Comparison of ENCODE assay signal across 8 cellular contexts in genomic region chr16:58196898-58197313, GRCh38. TPM values are rescaled to one million over a fixed set of nuclear protein-coding genes. Genes with fewer than 3 reads are reported as not detected.
DNase-seq lines count a peak whose midpoint lies in the region; ATAC-seq, FAIRE-seq and TF ChIP-seq lines count a peak whose summit lies in the region.

No MANE protein-coding gene starts in this region.

- intact Hi-C loops in K562 (cut with micrococcal nuclease), result loop anchor here (5.0 to 10.0 kb wide), 2 partner anchors 110 to 172 kb away; partner anchors contain the start of gene MMP15
- intact Hi-C loops in left colon (cut with DNase I, micrococcal nuclease), result loop anchor here in 1 of 2 donors (10.0 kb wide), 2 partner anchors 62 to 172 kb away; partner anchors contain the start of gene MMP15

- peak overlapping the region; percentile 17; the same call in 1 of the 2 replicates for H2AFZ ChIP-seq in K562 (ENCODE audit: low read depth, low read length)

- H3K27me3 ChIP-seq in BLaER1 (no peaks in the 10 kb centered on the region), HUES6 (ENCODE audit: control insufficient read depth, insufficient read depth, low read length) (0 out of 2 replicates have a peak, but pooled peaks cover 4% of the 10 kb centered on the region), K562 (ENCODE audit: control insufficient read depth in 2 of 2, insufficient read depth in 2 of 2, low read length in 2 of 2) (no peaks in the 10 kb centered on the region; a peak in 1 of 5 replicates), thoracic aorta (replicated peaks; ENCODE audit: insufficient read depth) (no peaks in the 10 kb centered on the region)

- POLR2A ChIA-PET in K562 (lab: Yijun Ruan, JAX), result interaction anchor here (1.0 kb wide), 1 partner anchor 67 kb away, joined by 4 read pairs; the partner anchor contains the start of gene CFAP20

- TF ChIP-seq POLR2A in K562 (conservative IDR thresholded peaks at IDR 0.05), result no peak

- H3K9me3 ChIP-seq in BLaER1 (no peaks in the 10 kb centered on the region), HUES6 (ENCODE audit: control insufficient read depth, insufficient read depth, low read depth, low read length) (no peaks in the 10 kb centered on the region), K562 (replicated peaks; ENCODE audit: control insufficient read depth, insufficient read depth, low read depth, low read length) (no peaks in the 10 kb centered on the region), thoracic aorta (no peaks in the 10 kb centered on the region)

- H4K20me1 ChIP-seq in BLaER1 (peaks cover 54% of the 10 kb centered on the region), K562 (replicated peaks; ENCODE audit: control insufficient read depth, insufficient read depth, low read length) (no peaks in the 10 kb centered on the region)

- ATAC-seq in K562, result peak; percentile 8; the same call in 1 of the 3 replicates
- peak; percentile 9 for ATAC-seq in left colon
- no peak for ATAC-seq in thoracic aorta (ENCODE audit: insufficient number of reproducible peaks, low FRiP score, low read depth)

- TF ChIP-seq RAD21 in K562 (CRISPR knock-in tag; conservative IDR thresholded peaks at IDR 0.05 in 1 of 2, IDR thresholded peaks at IDR 0.05 in 1 of 2), result no peak

- no peak for TF ChIP-seq CTCF in K562 (IDR thresholded peaks at IDR 0.05 in 2 of 3, conservative IDR thresholded peaks at IDR 0.05 in 1 of 3; ENCODE audit: insufficient read depth in 2 of 3, low read depth in 1 of 3, low read length in 3 of 3)
- TF ChIP-seq CTCF in thoracic aorta (IDR thresholded peaks at IDR 0.05), result no peak

- no peak for FAIRE-seq in K562 (lab: Jason Lieb, UNC)

- H3K9me1 ChIP-seq in K562 (ENCODE audit: control insufficient read depth, insufficient read depth, low read length), result no peaks in the 10 kb centered on the region

- no peak for TF ChIP-seq EP300 in K562 (IDR thresholded peaks at IDR 0.05; ENCODE audit: low read length)

- CTCF ChIA-PET in K562 (lab: Yijun Ruan, JAX; ENCODE audit: low intra/inter-chr PET ratio), result interaction anchor here (0.6 kb wide), 1 partner anchor 445 kb away, joined by 3 read pairs; no protein-coding TSS in a partner anchor

- H3K27ac ChIP-seq in BLaER1, result peak overlapping the region; percentile 79
- peak overlapping the region; percentile 46; the same call in 1 of the 2 replicates for H3K27ac ChIP-seq in HUES6 (ENCODE audit: low read depth, low read length)
- peak overlapping the region; percentile 48; the same call in 2 of the 3 replicates for H3K27ac ChIP-seq in K562 (ENCODE audit: extremely low read depth, low read depth, low read length)
- H3K27ac ChIP-seq in thoracic aorta, result no peak overlapping the region

- H3K4me2 ChIP-seq in BLaER1, result peak overlapping the region; percentile 92
- H3K4me2 ChIP-seq in K562 (ENCODE audit: insufficient read depth, low read length), result peak overlapping the region; percentile 86

- in situ Hi-C loops in K562 (cut with MboI), result no loop called here

- peak overlapping the region; percentile 84 for H3K4me3 ChIP-seq in BLaER1
- peak overlapping the region; percentile 99 for H3K4me3 ChIP-seq in HUES6 (ENCODE audit: low read depth, low read length)
- peak overlapping the region; percentile 64 for H3K4me3 ChIP-seq in K562
- H3K4me3 ChIP-seq in thoracic aorta, result peak overlapping the region; percentile 90

- peak overlapping the region; percentile 92 for H3K9ac ChIP-seq in BLaER1
- H3K9ac ChIP-seq in HUES6 (ENCODE audit: low read length), result peak overlapping the region; percentile 96
- peak overlapping the region; percentile 71 to 90 for H3K9ac ChIP-seq in K562 (ENCODE audit: insufficient read depth in 1 of 2, low read depth in 2 of 2, low read length in 2 of 2)

- H3K79me2 ChIP-seq in K562 (ENCODE audit: control insufficient read depth, insufficient read depth, low read length), result peaks cover 36% of the 10 kb centered on the region

- H3K36me3 ChIP-seq in BLaER1 (peaks cover 47% of the 10 kb centered on the region), HUES6 (ENCODE audit: control insufficient read depth, insufficient read depth, low read length) (peaks cover 47% of the 10 kb centered on the region), K562 (ENCODE audit: control insufficient read depth, insufficient read depth, low read length) (peaks cover 49% of the 10 kb centered on the region), thoracic aorta (no peaks in the 10 kb centered on the region)

- DNase-seq in K562 (ENCODE audit: extremely low read depth in 1 of 4, low spot score in 3 of 4) (peak in 1 of 4 experiments; percentile 8), left colon (peak in 1 of 2 donors; percentile 8), thoracic aorta (ENCODE audit: low spot score) (no peak), OCI-M2 (lab: John Stamatoyannopoulos, UW; ENCODE audit: unreplicated experiment) (no peak), hippocampal formation (lab: John Stamatoyannopoulos, UW) (no peak)
- no peak for DNase-seq in stimulated activated CD4-positive, alpha-beta T cell treated with anti-CD3 and anti-CD28 coated beads, Interleukin-2, amount 100 ng/mL, for 24 hours

- H3K4me1 ChIP-seq in BLaER1, result peaks cover 19% of the 10 kb centered on the region
- peaks cover 7% of the 10 kb centered on the region; the same call in 1 of the 2 replicates for H3K4me1 ChIP-seq in HUES6 (ENCODE audit: control insufficient read depth, insufficient read depth, low read length)
- H3K4me1 ChIP-seq in K562 (replicated peaks in 1 of 2; ENCODE audit: control insufficient read depth in 2 of 2, insufficient read depth in 2 of 2, low read length in 2 of 2), result peaks cover 13 to 17% of the 10 kb centered on the region in 2 experiments; a peak in 4 of 5 replicates
- H3K4me1 ChIP-seq in thoracic aorta (ENCODE audit: control insufficient read depth in 1 of 2, low read depth in 2 of 2), result peaks cover 9 to 16% of the 10 kb centered on the region in 2 donors

- no TSS peak for BruUV-seq in K562 (replicated peaks; lab: Mats Ljungman, UMichigan)

- 32% methylated on average over 11 of the region's 11 CpGs for WGBS in K562 (ENCODE audit: insufficient coverage, low coverage, missing lambda C conversion rate)

TF ChIP-seq in K562, 482 proteins besides CTCF, POLR2A, EP300 and RAD21:
- TF ChIP-seq ZC3H4 (CRISPR knock-in tag; IDR thresholded peaks at IDR 0.05; ENCODE audit: borderline replicate concordance) (0 out of 2 replicates have a peak, but pooled peaks have one; percentile 62), PHF21A (IDR thresholded peaks at IDR 0.05; ENCODE audit: borderline replicate concordance, low read depth) (no peak)

RNA-seq across cellular contexts. Expression of gene CSNK2A2, which starts 1.0 kb away (rescaled TPM):
- total RNA-seq in K562 (2011; cell fraction: chromatin; rRNA removed; ENCODE audit: low replicate concordance), result 26.4 and 69.6 TPM in 2 replicates
- total RNA-seq in K562 (2011; cell fraction: nucleolus; rRNA removed), result 19.0 and 20.7 TPM in 2 replicates
- total RNA-seq in K562 (2011; cell fraction: nucleoplasm; rRNA removed), result 45.6 and 81.2 TPM in 2 replicates
- 20.8 TPM in 2 replicates for total RNA-seq in K562 (2014; rRNA removed)
- total RNA-seq in K562 (2014; rRNA removed; fragmentation: Illumina TruSeq; extraction: Trizol), result 54.1 and 59.2 TPM in 2 replicates
- total RNA-seq in K562 (2015; rRNA removed; fragmentation: Illumina TruSeq; extraction: Trizol), result 44.7 and 44.8 TPM in 2 replicates
- total RNA-seq in K562 (2021), result 95.7 and 109 TPM in 2 replicates
- polyA plus RNA-seq in K562 (2011; rRNA removed), result 48.1 and 61.2 TPM in 2 replicates
- polyA plus RNA-seq in K562 (2011; cell fraction: cytosol; rRNA removed), result 29.2 and 61.7 TPM in 2 replicates
- 33.6 and 40.3 TPM in 2 replicates for polyA plus RNA-seq in K562 (2011; cell fraction: nucleus; rRNA removed)
- polyA plus RNA-seq in K562 (2012), result 62.6 and 118 TPM in 2 replicates
- polyA plus RNA-seq in K562 (2014; fragmentation: Illumina TruSeq; extraction: Trizol), result 90.0 and 97.7 TPM in 2 replicates
- polyA plus RNA-seq in K562 (2014; fragmentation: Nextera tagmentation; extraction: Ambion mirVana), result 10 to 100 TPM; 23.4 to 25.2 TPM
- 35.4 and 42.8 TPM in 2 replicates for polyA plus RNA-seq in K562 (2014; rRNA removed)
- polyA minus RNA-seq in K562 (2011; rRNA and poly(A)+ RNA removed), result 131 and 140 TPM in 2 replicates
- polyA minus RNA-seq in K562 (2011; cell fraction: cytosol; rRNA and poly(A)+ RNA removed), result 65.1 and 66.0 TPM in 2 replicates
- polyA minus RNA-seq in K562 (2011; cell fraction: nucleus; rRNA and poly(A)+ RNA removed), result 13.7 and 24.1 TPM in 2 replicates
- 10 to 100 TPM; 47.5 to 53.8 TPM for total RNA-seq in left colon
- total RNA-seq in thoracic aorta, result 10 to 100 TPM; 29.2 to 40.1 TPM

Comparison
In these comparisons a context has a peak if more than half of its experiments do, and no peak if none do; other contexts are left out.
1. H3K27ac ChIP-seq: peak in BLaER1 (single experiment), HUES6 (single experiment) and K562 (single experiment); none in thoracic aorta (0 of 2).
2. Peak in every context shown above with its lines, with median percentiles within 50 percentile points of each other: H3K4me3 ChIP-seq and H3K9ac ChIP-seq.